In the genomic region with DNA sequence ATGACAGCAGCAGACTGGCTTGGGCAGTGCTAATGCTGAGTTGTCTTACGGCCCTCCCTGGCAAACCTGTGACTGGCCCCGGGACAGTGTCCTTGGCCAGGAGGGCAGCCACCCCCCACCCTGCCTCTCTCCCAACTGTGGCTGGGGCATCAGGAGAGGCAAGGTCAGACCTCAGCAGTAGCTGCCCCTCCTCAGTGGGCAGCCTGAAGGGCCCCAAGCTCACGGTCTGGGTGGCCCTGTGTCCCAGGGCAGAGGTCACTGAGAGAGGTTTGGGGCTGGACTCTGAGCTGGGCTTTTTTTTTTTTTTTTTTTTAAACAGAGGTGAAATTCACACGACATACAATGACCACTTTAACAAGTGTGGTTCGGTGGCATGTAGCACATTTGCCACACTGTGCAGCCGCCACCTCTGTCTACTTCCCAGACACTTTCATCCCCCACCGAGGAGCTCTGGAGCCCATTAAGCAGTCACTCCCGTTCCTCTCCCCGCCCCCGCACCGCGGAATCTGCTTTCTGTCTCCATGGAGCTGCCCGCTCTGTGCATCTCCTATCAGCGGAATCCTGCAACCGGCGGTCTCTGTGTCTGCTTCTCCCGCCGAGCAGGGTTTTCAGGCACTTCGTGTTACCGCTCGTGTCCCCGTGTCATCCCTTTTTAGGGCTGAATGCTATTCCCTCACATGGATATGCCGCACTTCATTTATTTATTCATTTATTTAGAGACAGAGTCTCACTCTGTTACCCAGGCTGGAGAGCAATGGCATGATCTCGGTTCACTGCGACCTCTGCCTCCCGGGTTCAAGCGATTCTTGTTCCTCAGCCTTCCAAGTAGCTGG, we compare ENCODE assay signal across 22 cellular contexts.
"Had no signal": no experiment of that assay in that cellular context is flagged by ENCODE, and none has a peak within 500 bp of the region (broad histone marks: within the 10 kb centered on the region; RNA-seq: fewer than 3 reads in every experiment).

No MANE protein-coding gene starts in this region.

- DNase-seq: activated B cell treated with CpG ODN at 0.5 μM for 24 hours; activated CD8-positive, alpha-beta memory T cell treated with anti-CD3 and anti-CD28 coated beads for 24 hours; activated effector memory CD4-positive, alpha-beta T cell treated with anti-CD3 and anti-CD28 coated beads, Interleukin-2, amount 50 U/mL, for 16 hours; activated naive CD4-positive, alpha-beta T cell treated with anti-CD3 and anti-CD28 coated beads, Interleukin-2, amount 50 U/mL, for 16 hours; activated T-cell treated with anti-CD3 and anti-CD28 coated beads, Interleukin-2, amount 50 U/mL, for 72 hours; effector CD8-positive, alpha-beta T cell; heart right ventricle; ovary; psoas muscle; right cardiac atrium; small intestine; stimulated activated CD4-positive, alpha-beta T cell treated with anti-CD3 and anti-CD28 coated beads, Interleukin-4, amount 100 ng/mL, for 1 hour; T-cell had no signal

- H3K27me3 ChIP-seq: ascending aorta, ovary had no signal

- H3K9me3 ChIP-seq: ascending aorta, psoas muscle, thoracic aorta, upper lobe of left lung had no signal

- H3K4me1 ChIP-seq: ascending aorta, upper lobe of left lung had no signal

- H3K27ac ChIP-seq: ascending aorta, gastroesophageal sphincter, heart right ventricle, ovary, psoas muscle, thoracic aorta, upper lobe of left lung had no signal

- ATAC-seq: activated T-cell treated with anti-CD3 and anti-CD28 coated beads, Interleukin-2, amount 50 U/mL, for 72 hours; esophagus mucosa; gastroesophageal sphincter; left colon; psoas muscle; right cardiac atrium; SK-N-SH treated with all-trans-retinoic acid at 6 μM for 48 hours; stimulated activated effector memory CD8-positive, alpha-beta T cell treated with anti-CD3 and anti-CD28 coated beads, Interleukin-12 subunit alpha, Interleukin-12 subunit beta, amount 100 ng/mL, for 72 hours; T-cell had no signal

- H3K36me3 ChIP-seq: ascending aorta, ovary, thoracic aorta, upper lobe of left lung had no signal

- H3K4me3 ChIP-seq: ascending aorta, gastroesophageal sphincter, heart right ventricle, lung, ovary, psoas muscle, thoracic aorta, upper lobe of left lung had no signal
